In genomic region chr17:6903516-6903915, GRCh38 we compare ENCODE assay signal across 25 cellular contexts.
A peak's percentile ranks its signal among the peaks of the same experiment; 100 is the strongest.
DNase-seq lines count a peak whose midpoint lies in the region; ATAC-seq and TF ChIP-seq lines count a peak whose summit lies in the region.
"Had no signal": no experiment of that assay in that cellular context is flagged by ENCODE, and none has a peak within 500 bp of the region (broad histone marks: within the 10 kb centered on the region; RNA-seq: fewer than 3 reads in every experiment).

No MANE protein-coding gene starts in this region.

- H3K9me3 Mint-ChIP-seq in osteocyte (ENCODE audit: unreplicated experiment), result no peaks in the 10 kb centered on the region
- H3K9me3 Mint-ChIP-seq: CD4-positive, CD25-positive, alpha-beta regulatory T cell had no signal

- H3K27ac Mint-ChIP-seq in osteocyte (ENCODE audit: unreplicated experiment), result no peak overlapping the region
- H3K27ac Mint-ChIP-seq: CD4-positive, CD25-positive, alpha-beta regulatory T cell had no signal

- H3K4me3 Mint-ChIP-seq in osteocyte (ENCODE audit: unreplicated experiment), result no peak overlapping the region

- DNase-seq in Ammon's horn (ENCODE audit: low spot score) (peak; percentile 56), SK-MEL-5 (ENCODE audit: low read depth, low spot score) (peak; percentile 93), globus pallidus (ENCODE audit: low spot score) (peak; percentile 74), putamen (ENCODE audit: low spot score) (peak; percentile 40), GM19240 (ENCODE audit: insufficient read length, low spot score) (no peak), osteocyte (ENCODE audit: extremely low spot score, unreplicated experiment) (no peak)
- DNase-seq in stimulated activated CD4-positive, alpha-beta T cell treated with anti-CD3 and anti-CD28 coated beads, Interleukin-4, amount 100 ng/mL, for 4 hours, result no peak
- DNase-seq: 8988T; ACHN; CD4-positive, CD25-positive, alpha-beta regulatory T cell; GOT3; HCEC 1CT; Kasumi-1; NCI-H1105; NCI-H1436 treated with DMSO at 0.1 percent for 48 hours; NCI-H1930; NCI-H446 treated with DMSO at 0.1 percent for 48 hours; NCI-H526; NCI-H82; NK-92 treated with Interleukin-12 subunit alpha and Interleukin-12 subunit beta, amount 100 ng/mL, for 24 hours; PC-9; Right ventricle myocardium superior; RPMI8226 had no signal

- in situ Hi-C loops in SK-MEL-5 (cut with HindIII; ENCODE audit: low pct_unique_long_range_greater_than_20kb, low sequenced_read_pairs), result no loop called here

- peaks cover 10% of the 10 kb centered on the region for H3K27me3 Mint-ChIP-seq in osteocyte (ENCODE audit: unreplicated experiment)

- TF ChIP-seq CTCF in osteocyte (IDR thresholded peaks at IDR 0.05), result no peak

- H3K4me1 Mint-ChIP-seq in osteocyte (ENCODE audit: unreplicated experiment), result no peaks in the 10 kb centered on the region
- H3K4me1 Mint-ChIP-seq: CD4-positive, CD25-positive, alpha-beta regulatory T cell had no signal

- no peak for ATAC-seq in HG03354 (IDR thresholded peaks at IDR 0.05; ENCODE audit: poor library complexity, severe bottlenecking, unreplicated experiment)
- ATAC-seq: K562 had no signal

- H3K36me3 Mint-ChIP-seq in osteocyte (ENCODE audit: unreplicated experiment), result no peaks in the 10 kb centered on the region

Comparison
In these comparisons a context has a peak if more than half of its experiments do, and no peak if none do; other contexts are left out.
1. DNase-seq: peak in Ammon's horn (single experiment), SK-MEL-5 (single experiment), globus pallidus (single experiment) and putamen (single experiment); none in GM19240 (single experiment), osteocyte (single experiment) and stimulated activated CD4-positive, alpha-beta T cell treated with anti-CD3 and anti-CD28 coated beads, Interleukin-4, amount 100 ng/mL, for 4 hours (0 of 2).